Comparison of ENCODE assay signal across 8 cellular contexts in genomic region chr4:32775049-32775448, GRCh38.
A peak's percentile ranks its signal among the peaks of the same experiment; 100 is the strongest.
DNase-seq lines count a peak whose midpoint lies in the region; ATAC-seq lines count a peak whose summit lies in the region.

No MANE protein-coding gene starts in this region.

- DNase-seq in NCI-H2196 (lab: John Stamatoyannopoulos, UW; ENCODE audit: unreplicated experiment) (peak; percentile 1), NCI-H2196 treated with DMSO at 0.1 percent for 48 hours (lab: John Stamatoyannopoulos, UW; ENCODE audit: unreplicated experiment) (no peak), OCI-M1 (lab: John Stamatoyannopoulos, UW) (peak; percentile 68), globus pallidus (ENCODE audit: low spot score) (peak; percentile 32), superior temporal gyrus (ENCODE audit: extremely low spot score) (peak; percentile 38), cortex of kidney (lab: John Stamatoyannopoulos, UW) (no peak), retina (no peak)

- ATAC-seq in HG02973 (IDR thresholded peaks at IDR 0.05; ENCODE audit: unreplicated experiment): no peak

Comparison
In these comparisons a context has a peak if more than half of its experiments do, and no peak if none do; other contexts are left out.
1. DNase-seq: peak in NCI-H2196 (single experiment), OCI-M1 (single experiment), globus pallidus (single experiment) and superior temporal gyrus (single experiment); none in NCI-H2196 treated with DMSO at 0.1 percent for 48 hours (single experiment), cortex of kidney (single experiment) and retina (single experiment).